ENCODE assay signal across 8 cellular contexts in genomic region chr1:216310776-216311175, GRCh38.
DNase-seq lines count a peak whose midpoint lies in the region; ATAC-seq, FAIRE-seq and TF ChIP-seq lines count a peak whose summit lies in the region.

No MANE protein-coding gene starts in this region.

- no peak for ATAC-seq in stimulated activated naive B cell treated with anti-CD40 and anti-IgM and Interleukin-4, amounts not matched to agents 10 μg/mL and 1 μg/mL and 100 μg/mL, for 72 hours (replicated peaks)
- no peak for ATAC-seq in HG02623 (IDR thresholded peaks at IDR 0.05; ENCODE audit: unreplicated experiment)

- CTCF ChIA-PET in RWPE1 (lab: Yijun Ruan, JAX), result interaction anchor here (0.6 to 1.1 kb wide), 3 partner anchors 97 to 1063 kb away, joined by 3 to 5 read pairs (median 3); no protein-coding TSS in a partner anchor

- no peak overlapping the region for H3K4me3 Mint-ChIP-seq in stimulated activated naive B cell treated with anti-CD40 and anti-IgM and Interleukin-4, amounts not matched to agents 10 μg/mL and 1 μg/mL and 100 μg/mL, for 72 hours

- H3K27ac Mint-ChIP-seq in stimulated activated naive B cell treated with anti-CD40 and anti-IgM and Interleukin-4, amounts not matched to agents 10 μg/mL and 1 μg/mL and 100 μg/mL, for 72 hours, result no peak overlapping the region

- no peaks in the 10 kb centered on the region for H3K4me1 Mint-ChIP-seq in stimulated activated naive B cell treated with anti-CD40 and anti-IgM and Interleukin-4, amounts not matched to agents 10 μg/mL and 1 μg/mL and 100 μg/mL, for 72 hours

- no peaks in the 10 kb centered on the region for H3K27me3 Mint-ChIP-seq in stimulated activated naive B cell treated with anti-CD40 and anti-IgM and Interleukin-4, amounts not matched to agents 10 μg/mL and 1 μg/mL and 100 μg/mL, for 72 hours

- H3K9me3 Mint-ChIP-seq in stimulated activated naive B cell treated with anti-CD40 and anti-IgM and Interleukin-4, amounts not matched to agents 10 μg/mL and 1 μg/mL and 100 μg/mL, for 72 hours, result no peaks in the 10 kb centered on the region

- FAIRE-seq in frontal cortex (lab: Jason Lieb, UNC), result no peak

- no peak overlapping the region for H3K27ac ChIP-seq in RWPE1

- DNase-seq in GM03348 (ENCODE audit: low spot score), result peak; percentile 3
- DNase-seq in HT-29 (ENCODE audit: low spot score), result peak; percentile 38
- peak; percentile 10 for DNase-seq in RWPE1 (ENCODE audit: low spot score)
- peak; percentile 12 for DNase-seq in hepatic stellate cell (ENCODE audit: low spot score)
- DNase-seq in stimulated activated naive B cell treated with anti-CD40 and anti-IgM and Interleukin-4, amounts not matched to agents 10 μg/mL and 1 μg/mL and 100 μg/mL, for 72 hours, result no peak
- DNase-seq in frontal cortex (ENCODE audit: low spot score in 2 of 2), result no peak
- DNase-seq in activated CD4-positive, CD25-positive, alpha-beta regulatory T cell (lab: John Stamatoyannopoulos, UW), result no peak

- no peak for TF ChIP-seq CTCF in RWPE1 (conservative IDR thresholded peaks at IDR 0.05; ENCODE audit: low read depth)

- POLR2A ChIA-PET in RWPE1 (lab: Yijun Ruan, JAX; ENCODE audit: low non-redundant PET), result no interaction called here

- H3K36me3 Mint-ChIP-seq in stimulated activated naive B cell treated with anti-CD40 and anti-IgM and Interleukin-4, amounts not matched to agents 10 μg/mL and 1 μg/mL and 100 μg/mL, for 72 hours, result no peaks in the 10 kb centered on the region

Comparison
In these comparisons a context has a peak if more than half of its experiments do, and no peak if none do; other contexts are left out.
1. DNase-seq: peak in GM03348 (single experiment), HT-29 (single experiment), RWPE1 (single experiment) and hepatic stellate cell (single experiment); none in stimulated activated naive B cell treated with anti-CD40 and anti-IgM and Interleukin-4, amounts not matched to agents 10 μg/mL and 1 μg/mL and 100 μg/mL, for 72 hours (single experiment), frontal cortex (0 of 2) and activated CD4-positive, CD25-positive, alpha-beta regulatory T cell (0 of 4).